Comparison of ENCODE assay signal across 18 cellular contexts in genomic region chr3:11099306-11099705, GRCh38. TPM values are rescaled to one million over a fixed set of nuclear protein-coding genes. Genes with fewer than 3 reads are reported as not detected.
A peak's percentile ranks its signal among the peaks of the same experiment; 100 is the strongest.
DNase-seq lines count a peak whose midpoint lies in the region; TF ChIP-seq lines count a peak whose summit lies in the region.
"Had no signal": no experiment of that assay in that cellular context is flagged by ENCODE, and none has a peak within 500 bp of the region (broad histone marks: within the 10 kb centered on the region; RNA-seq: fewer than 3 reads in every experiment).

No MANE protein-coding gene starts in this region.

- H3K27ac ChIP-seq in smooth muscle cell (ENCODE audit: low read depth), result no peak overlapping the region

- TF ChIP-seq CTCF in fibroblast of mammary gland (conservative IDR thresholded peaks at IDR 0.05; ENCODE audit: control insufficient read depth, insufficient read depth, low read depth, low read length) (no peak), fibroblast of villous mesenchyme (IDR thresholded peaks at IDR 0.05; ENCODE audit: insufficient read depth, low read depth, low read length) (no peak), smooth muscle cell (IDR thresholded peaks at IDR 0.05; ENCODE audit: borderline replicate concordance, insufficient read depth, poor library complexity, severe bottlenecking) (no peak), progenitor cell of endocrine pancreas (IDR thresholded peaks at IDR 0.05; ENCODE audit: unreplicated experiment) (no peak)

- H3K27me3 Mint-ChIP-seq in progenitor cell of endocrine pancreas, result peaks cover 43% of the 10 kb centered on the region

- no peaks in the 10 kb centered on the region for H3K4me1 Mint-ChIP-seq in progenitor cell of endocrine pancreas (ENCODE audit: low read depth)

- H4K20me1 ChIP-seq in smooth muscle cell (ENCODE audit: low read depth), result no peaks in the 10 kb centered on the region

- peak overlapping the region; percentile 25 for H3K4me2 ChIP-seq in smooth muscle cell

- H3K36me3 ChIP-seq in smooth muscle cell (ENCODE audit: low read depth), result no peaks in the 10 kb centered on the region
- H3K36me3 ChIP-seq: HAP-1 had no signal

- no peaks in the 10 kb centered on the region for H3K4me1 ChIP-seq in smooth muscle cell (ENCODE audit: low read depth)
- H3K4me1 ChIP-seq: HAP-1 had no signal

- H3K36me3 Mint-ChIP-seq in progenitor cell of endocrine pancreas (ENCODE audit: insufficient read depth), result no peaks in the 10 kb centered on the region

- no peaks in the 10 kb centered on the region for H3K27me3 ChIP-seq in smooth muscle cell (ENCODE audit: low read depth)

- H3F3A ChIP-seq in smooth muscle cell (ENCODE audit: low read depth), result peaks cover 5% of the 10 kb centered on the region

- no peaks in the 10 kb centered on the region for H3K79me2 ChIP-seq in smooth muscle cell (ENCODE audit: low read depth)

- no peaks in the 10 kb centered on the region for H3K9me3 ChIP-seq in smooth muscle cell (replicated peaks; ENCODE audit: low read depth)
- H3K9me3 ChIP-seq: HAP-1 had no signal

- H2AFZ ChIP-seq in smooth muscle cell (ENCODE audit: low read depth), result no peak overlapping the region

- H3K9ac ChIP-seq in smooth muscle cell (ENCODE audit: low read depth), result no peak overlapping the region

- H3K4me3 Mint-ChIP-seq in progenitor cell of endocrine pancreas (ENCODE audit: low read depth), result no peak overlapping the region
- H3K4me3 Mint-ChIP-seq: CD4-positive, alpha-beta memory T cell; HFFc6 had no signal

- peaks cover 6% of the 10 kb centered on the region for H3K9me3 Mint-ChIP-seq in progenitor cell of endocrine pancreas (ENCODE audit: low read depth)

- H3K4me3 ChIP-seq in fibroblast of mammary gland (ENCODE audit: control insufficient read depth, low read depth, low read length) (no peak overlapping the region), fibroblast of villous mesenchyme (ENCODE audit: low read depth, low read length) (no peak overlapping the region), smooth muscle cell (no peak overlapping the region)
- H3K4me3 ChIP-seq: HAP-1 had no signal

- DNase-seq in NCI-H226, result peak; percentile 39
- DNase-seq in fibroblast of mammary gland (ENCODE audit: low read depth), result peak; percentile 19
- DNase-seq in fibroblast of villous mesenchyme (ENCODE audit: low read depth), result peak; percentile 35
- no peak for DNase-seq in smooth muscle cell (lab: John Stamatoyannopoulos, UW; ENCODE audit: unreplicated experiment)
- no peak for DNase-seq in progenitor cell of endocrine pancreas (ENCODE audit: low spot score, unreplicated experiment)
- DNase-seq in activated CD8-positive, alpha-beta memory T cell treated with anti-CD3 and anti-CD28 coated beads, Interleukin-2, amount 50 U/mL, for 4 hours, result no peak
- no peak for DNase-seq in NCI-H2107 treated with DMSO at 0.1 percent for 48 hours (lab: John Stamatoyannopoulos, UW; ENCODE audit: unreplicated experiment)
- DNase-seq: C1 segment of cervical spinal cord; Calu3; CD4-positive, alpha-beta memory T cell; COR-L47; DMS53; DMS79 treated with DMSO at 0.1 percent for 48 hours; GF-D8; GOT3; HFFc6 had no signal

- no peak overlapping the region for H3K27ac Mint-ChIP-seq in progenitor cell of endocrine pancreas
- H3K27ac Mint-ChIP-seq: CD4-positive, alpha-beta memory T cell; HFFc6 had no signal

RNA-seq across cellular contexts. Expression of gene HRH1, which starts 55.0 kb away (rescaled TPM):
- total RNA-seq in fibroblast of villous mesenchyme, result 13.2 and 26.8 TPM in 2 replicates
- 6.1 and 9.9 TPM in 2 replicates for total RNA-seq in smooth muscle cell
- polyA plus RNA-seq in smooth muscle cell, result 6.3 and 7.3 TPM in 2 replicates
- 0.09 TPM in 1 of 2 replicates, not detected in the other for total RNA-seq in progenitor cell of endocrine pancreas
- total RNA-seq: G401 had no signal

Comparison
In these comparisons a context has a peak if more than half of its experiments do, and no peak if none do; other contexts are left out.
1. DNase-seq: peak in NCI-H226 (single experiment), fibroblast of mammary gland (single experiment) and fibroblast of villous mesenchyme (single experiment); none in smooth muscle cell (single experiment), progenitor cell of endocrine pancreas (single experiment), activated CD8-positive, alpha-beta memory T cell treated with anti-CD3 and anti-CD28 coated beads, Interleukin-2, amount 50 U/mL, for 4 hours (single experiment) and NCI-H2107 treated with DMSO at 0.1 percent for 48 hours (single experiment).